In the genomic region with DNA sequence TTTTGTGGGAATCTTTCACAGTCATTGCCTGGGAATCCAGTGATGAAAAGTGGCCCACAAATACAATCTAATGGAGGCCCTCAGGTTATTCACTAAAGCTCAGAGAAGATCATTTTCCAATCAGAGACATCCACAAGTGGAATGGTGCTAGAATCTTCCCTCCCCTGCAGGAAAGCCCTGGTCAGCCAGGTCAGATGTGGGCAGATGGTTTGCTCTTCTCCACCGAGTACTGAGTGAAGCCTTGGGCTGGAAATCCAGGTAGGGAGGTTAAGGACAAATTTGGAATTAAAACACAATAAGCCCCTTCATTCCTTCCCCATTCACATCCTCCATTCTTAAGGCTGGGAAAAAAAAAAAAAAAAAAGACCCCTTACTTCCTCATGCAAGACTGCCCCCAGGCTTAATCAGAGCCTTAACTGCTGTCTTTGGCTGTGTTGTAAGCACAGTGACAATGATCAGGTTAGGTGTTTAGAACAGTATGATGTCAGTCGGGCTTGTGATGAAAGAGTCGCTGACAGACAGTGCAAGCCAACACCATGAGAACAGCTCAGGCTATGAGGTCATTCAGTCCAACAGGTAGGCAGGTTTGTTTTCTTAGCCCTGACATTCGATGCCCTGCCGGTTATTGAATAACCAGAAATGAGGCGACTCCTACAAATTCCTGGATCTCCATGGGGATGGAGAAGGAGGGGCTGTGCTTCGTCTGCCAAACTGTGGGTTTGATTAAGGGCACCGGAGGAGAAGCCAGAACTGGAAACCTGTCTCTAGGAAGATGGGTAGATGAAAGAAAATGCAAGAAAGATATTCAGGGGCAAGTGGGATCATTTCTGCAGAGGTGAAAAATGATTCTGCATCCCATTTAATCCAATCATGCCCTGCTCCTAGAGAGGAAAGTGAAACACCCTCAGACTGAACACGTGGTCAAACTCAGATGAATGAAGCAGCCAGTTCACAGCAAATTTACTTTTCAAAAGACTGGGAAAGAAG, we compare ENCODE assay signal across 10 cellular contexts. TPM values are rescaled to one million over a fixed set of nuclear protein-coding genes. Genes with fewer than 3 reads are reported as not detected.
DNase-seq lines count a peak whose midpoint lies in the region; ATAC-seq, FAIRE-seq and TF ChIP-seq lines count a peak whose summit lies in the region.
"Had no signal": no experiment of that assay in that cellular context is flagged by ENCODE, and none has a peak within 500 bp of the region (broad histone marks: within the 10 kb centered on the region; RNA-seq: fewer than 3 reads in every experiment).

No MANE protein-coding gene starts in this region.

- H3K36me3 ChIP-seq in prostate gland: no peaks in the 10 kb centered on the region

- peak overlapping the region; percentile 26 to 30 for H3K27ac ChIP-seq in prostate gland

- no peak for TF ChIP-seq POLR2A in prostate gland (IDR thresholded peaks at IDR 0.05)
- TF ChIP-seq POLR2A in H54 (IDR thresholded peaks at IDR 0.05; ENCODE audit: low read depth, low read length): no peak

- FAIRE-seq in HTR-8/SVneo (lab: Jason Lieb, UNC) (peak; percentile 42), frontal cortex (lab: Jason Lieb, UNC) (no peak), H54 (lab: Jason Lieb, UNC) (no peak)

- intact Hi-C loops in prostate gland (cut with DNase I): no loop called here

- ATAC-seq in HG03378 (IDR thresholded peaks at IDR 0.05; ENCODE audit: unreplicated experiment): no peak

- no peaks in the 10 kb centered on the region for H3K4me1 ChIP-seq in prostate gland (replicated peaks)

- DNase-seq in HTR-8/SVneo (ENCODE audit: insufficient read length, low spot score) (no peak), NCI-H226 (peak; percentile 57), epithelial cell of proximal tubule (ENCODE audit: low read depth) (peak; percentile 99), prostate gland (ENCODE audit: low spot score) (peak; percentile 72), Kasumi-1 (lab: John Stamatoyannopoulos, UW) (no peak), frontal cortex (ENCODE audit: low spot score in 2 of 2) (no peak), H54 (ENCODE audit: insufficient read length, low spot score) (no peak)
- DNase-seq: NCI-H1694; stimulated activated CD4-positive, alpha-beta T cell treated with anti-CD3 and anti-CD28 coated beads, Interleukin-12 subunit alpha, Interleukin-12 subunit beta, amount 100 ng/mL, for 4 hours had no signal

- H3K27me3 ChIP-seq in prostate gland (replicated peaks; ENCODE audit: insufficient read depth): no peaks in the 10 kb centered on the region

- TF ChIP-seq CTCF in epithelial cell of proximal tubule (conservative IDR thresholded peaks at IDR 0.05; ENCODE audit: low read depth, low read length) (no peak), prostate gland (IDR thresholded peaks at IDR 0.05) (no peak)

- no peaks in the 10 kb centered on the region for H3K9me3 ChIP-seq in prostate gland

- WGBS in prostate gland: 29% methylated on average over 9 of the region's 9 CpGs

- H3K4me3 ChIP-seq in epithelial cell of proximal tubule (ENCODE audit: low read depth, low read length): peak overlapping the region; percentile 14
- H3K4me3 ChIP-seq in prostate gland: no peak overlapping the region

RNA-seq across cellular contexts. Expression of a gene that starts 23.5 kb away (rescaled TPM):
- 17.1 and 55.6 TPM in 2 replicates for total RNA-seq in epithelial cell of proximal tubule
- total RNA-seq in prostate gland: 100 to 1,000 TPM in 1 of 2 donors, 10 to 100 TPM in 1; 92.4 to 174 TPM
- total RNA-seq in frontal cortex: 14.7 TPM

Comparison
In these comparisons a context has a peak if more than half of its experiments do, and no peak if none do; other contexts are left out.
1. DNase-seq: peak in NCI-H226 (single experiment), epithelial cell of proximal tubule (single experiment) and prostate gland (single experiment); none in HTR-8/SVneo (single experiment), Kasumi-1 (0 of 2), frontal cortex (0 of 2) and H54 (single experiment).